14 cellular contexts compared by ENCODE assay signal in the genomic region with DNA sequence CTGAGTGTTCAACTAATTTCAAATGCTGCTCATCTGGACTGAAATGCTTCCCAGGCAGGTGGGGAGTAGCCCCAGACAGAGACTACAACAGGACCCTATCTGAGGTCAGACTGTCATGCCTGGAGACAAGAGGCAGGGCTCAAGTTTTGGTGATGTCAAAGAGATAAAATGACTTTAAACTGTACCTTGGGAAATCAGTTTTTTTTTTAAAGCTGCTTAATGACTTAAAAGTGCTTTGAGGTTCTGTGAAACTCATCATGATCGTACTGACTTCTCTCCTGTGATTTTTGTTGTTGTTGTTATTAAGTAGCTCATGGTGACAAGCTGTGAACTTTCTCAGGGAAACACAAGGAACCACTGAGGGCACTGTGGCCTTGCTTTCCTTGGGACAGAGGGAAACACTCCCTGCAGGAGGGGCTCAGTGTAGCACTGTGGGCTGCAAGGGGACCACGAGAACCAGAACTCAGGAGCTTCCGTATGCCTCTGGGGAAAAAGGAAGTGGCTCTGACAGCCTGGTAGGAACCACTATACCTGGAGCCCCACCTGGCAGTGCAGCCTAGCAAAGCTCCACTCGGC. TPM values are rescaled to one million over a fixed set of nuclear protein-coding genes. Genes with fewer than 3 reads are reported as not detected.
DNase-seq lines count a peak whose midpoint lies in the region; ATAC-seq and TF ChIP-seq lines count a peak whose summit lies in the region.
"Had no signal": no experiment of that assay in that cellular context is flagged by ENCODE, and none has a peak within 500 bp of the region (broad histone marks: within the 10 kb centered on the region; RNA-seq: fewer than 3 reads in every experiment).

No MANE protein-coding gene starts in this region.

- no peaks in the 10 kb centered on the region for H3K27me3 Mint-ChIP-seq in activated T-helper 17 cell treated with anti-CD3 and anti-CD28 coated beads, Interleukin-2, amount 50 U/mL, for 72 hours
- no peaks in the 10 kb centered on the region for H3K27me3 Mint-ChIP-seq in memory B cell

- peak overlapping the region; percentile 59 for H3K4me3 Mint-ChIP-seq in activated T-helper 17 cell treated with anti-CD3 and anti-CD28 coated beads, Interleukin-2, amount 50 U/mL, for 72 hours
- no peak overlapping the region for H3K4me3 Mint-ChIP-seq in memory B cell

- TF ChIP-seq EP300 in upper lobe of left lung (IDR thresholded peaks at IDR 0.05): no peak

- no peaks in the 10 kb centered on the region for H3K27me3 ChIP-seq in heart left ventricle
- no peaks in the 10 kb centered on the region for H3K27me3 ChIP-seq in upper lobe of left lung
- H3K27me3 ChIP-seq: vagina had no signal

- DNase-seq in heart left ventricle (no peak), left cardiac atrium (no peak), memory B cell (ENCODE audit: low spot score in 2 of 2) (no peak), upper lobe of left lung (no peak), DMS153 treated with DMSO at 0.1 percent for 48 hours (lab: John Stamatoyannopoulos, UW; ENCODE audit: unreplicated experiment) (no peak), NCI-H524 treated with DMSO at 0.1 percent for 48 hours (lab: John Stamatoyannopoulos, UW) (no peak)
- DNase-seq: activated CD4-positive, alpha-beta T cell treated with anti-CD3 and anti-CD28 coated beads, Interleukin-2, amount 50 U/mL, for 4 hours; GM23248; hypothalamus; NCI-H1436; NCI-H82 had no signal

- TF ChIP-seq POLR2A in heart left ventricle (IDR thresholded peaks at IDR 0.05) (no peak), upper lobe of left lung (IDR thresholded peaks at IDR 0.05) (no peak)

- TF ChIP-seq CTCF in heart left ventricle (IDR thresholded peaks at IDR 0.05) (no peak), upper lobe of left lung (IDR thresholded peaks at IDR 0.05) (no peak)

- H3K36me3 ChIP-seq in heart left ventricle (peaks cover 0 to 22% (median 0%) of the 10 kb centered on the region in 9 donors), upper lobe of left lung (no peaks in the 10 kb centered on the region)
- H3K36me3 ChIP-seq: vagina had no signal

- H3K4me1 Mint-ChIP-seq in activated T-helper 17 cell treated with anti-CD3 and anti-CD28 coated beads, Interleukin-2, amount 50 U/mL, for 72 hours: peaks cover 59% of the 10 kb centered on the region
- H3K4me1 Mint-ChIP-seq in memory B cell: peaks cover 57% of the 10 kb centered on the region

- peaks cover 26% of the 10 kb centered on the region for H3K36me3 Mint-ChIP-seq in activated T-helper 17 cell treated with anti-CD3 and anti-CD28 coated beads, Interleukin-2, amount 50 U/mL, for 72 hours (ENCODE audit: low read depth)
- H3K36me3 Mint-ChIP-seq in memory B cell: peaks cover 18% of the 10 kb centered on the region

- peak overlapping the region; percentile 84 for H3K27ac Mint-ChIP-seq in activated T-helper 17 cell treated with anti-CD3 and anti-CD28 coated beads, Interleukin-2, amount 50 U/mL, for 72 hours
- H3K27ac Mint-ChIP-seq in memory B cell: peak overlapping the region; percentile 64

- no peaks in the 10 kb centered on the region for H3K9me3 Mint-ChIP-seq in activated T-helper 17 cell treated with anti-CD3 and anti-CD28 coated beads, Interleukin-2, amount 50 U/mL, for 72 hours
- H3K9me3 Mint-ChIP-seq in memory B cell: no peaks in the 10 kb centered on the region

- H3K27ac ChIP-seq in heart left ventricle (peak overlapping the region in 7 of 12 donors; percentile 18 to 73 (median 39)), upper lobe of left lung (peak overlapping the region; percentile 50 to 86 (median 68))
- H3K27ac ChIP-seq: GM23248 had no signal

- H3K4me3 ChIP-seq in heart left ventricle: no peak overlapping the region
- H3K4me3 ChIP-seq in upper lobe of left lung: no peak overlapping the region
- H3K4me3 ChIP-seq: GM23248, vagina had no signal

- 46 to 54% (median 50%) methylated on average over 4 of the region's 4 CpGs for WGBS in heart left ventricle, 4 donors
- 64 to 73% methylated on average over 4 of the region's 4 CpGs for WGBS in upper lobe of left lung, 2 donors

- no peaks in the 10 kb centered on the region for H3K9me3 ChIP-seq in heart left ventricle
- no peaks in the 10 kb centered on the region for H3K9me3 ChIP-seq in upper lobe of left lung
- H3K9me3 ChIP-seq: vagina had no signal

- ATAC-seq in heart left ventricle (peak in 3 of 4 donors; percentile 5 to 47 (median 16)), left cardiac atrium (no peak), memory B cell (ENCODE audit: low read depth) (no peak), upper lobe of left lung (ENCODE audit: low FRiP score in 2 of 2) (no peak), GM18511 (IDR thresholded peaks at IDR 0.05; ENCODE audit: unreplicated experiment) (no peak)
- peak; percentile 13 for ATAC-seq in activated T-helper 17 cell treated with anti-CD3 and anti-CD28 coated beads, Interleukin-2, amount 50 U/mL, for 72 hours (replicated peaks)

- H3K4me1 ChIP-seq in heart left ventricle (peaks cover 5 to 98% (median 62%) of the 10 kb centered on the region in 12 donors), upper lobe of left lung (peaks cover 54 to 65% (median 60%) of the 10 kb centered on the region in 4 donors)

- intact Hi-C loops in heart left ventricle (cut with DNase I) (no loop called here), left cardiac atrium (cut with DNase I) (no loop called here)

RNA-seq across cellular contexts. Expression of a gene that starts 9.5 kb away (rescaled TPM):
- 100 to 1,000 TPM; 102 to 244 (median 143) TPM for total RNA-seq in heart left ventricle
- 100 to 1,000 TPM in 1 of 2 donors, 10 to 100 TPM in 1; 43.2 to 205 TPM for polyA plus RNA-seq in heart left ventricle
- 100 to 1,000 TPM; 123 to 139 TPM for total RNA-seq in left cardiac atrium
- total RNA-seq in activated T-helper 17 cell treated with anti-CD3 and anti-CD28 coated beads, Interleukin-2, amount 50 U/mL, for 72 hours: 10 to 100 TPM; 44.2 to 46.9 TPM
- 10 to 100 TPM; 38.6 to 59.6 (median 45.9) TPM for total RNA-seq in upper lobe of left lung

Comparison
In these comparisons a context has a peak if more than half of its experiments do, and no peak if none do; other contexts are left out.
1. ATAC-seq: peak in heart left ventricle (3 of 4) and activated T-helper 17 cell treated with anti-CD3 and anti-CD28 coated beads, Interleukin-2, amount 50 U/mL, for 72 hours (single experiment); none in left cardiac atrium (0 of 2), memory B cell (single experiment), upper lobe of left lung (0 of 2) and GM18511 (single experiment).